ENCODE assay signal across 19 cellular contexts in genomic region chr22:31086703-31087330, GRCh38. TPM values are rescaled to one million over a fixed set of nuclear protein-coding genes. Genes with fewer than 3 reads are reported as not detected.
DNase-seq lines count a peak whose midpoint lies in the region; ATAC-seq and TF ChIP-seq lines count a peak whose summit lies in the region.
"Had no signal": no experiment of that assay in that cellular context is flagged by ENCODE, and none has a peak within 500 bp of the region (broad histone marks: within the 10 kb centered on the region; RNA-seq: fewer than 3 reads in every experiment).

No MANE protein-coding gene starts in this region.

- peak overlapping the region; percentile 78 for H3K27ac Mint-ChIP-seq in HFFc6
- H3K27ac Mint-ChIP-seq: activated CD4-positive, alpha-beta T cell treated with anti-CD3 and anti-CD28 coated beads, Interleukin-2, amount 10 ng/mL, durations not matched to agents 7 days and 5 days had no signal

- in situ Hi-C loops in brain microvascular endothelial cell (cut with HindIII; ENCODE audit: low pct_ligation_motif_present, low sequenced_read_pairs) (no loop called here), HAP-1 (cut with MboI; ENCODE audit: low sequenced_read_pairs) (loop anchor here (10.0 kb wide), 1 partner anchor 142 kb away; no protein-coding TSS in a partner anchor)

- H3K9me3 ChIP-seq in prostate gland = no peaks in the 10 kb centered on the region
- H3K9me3 ChIP-seq in HAP-1 = no peaks in the 10 kb centered on the region

- peaks cover 42% of the 10 kb centered on the region for H3K4me1 Mint-ChIP-seq in HFFc6 (ENCODE audit: low read depth)

- no peaks in the 10 kb centered on the region for H3K27me3 Mint-ChIP-seq in HFFc6 (ENCODE audit: insufficient read depth)
- H3K27me3 Mint-ChIP-seq: activated CD4-positive, alpha-beta T cell treated with anti-CD3 and anti-CD28 coated beads, Interleukin-2, amount 10 ng/mL, durations not matched to agents 7 days and 5 days had no signal

- ATAC-seq in HG03135 (IDR thresholded peaks at IDR 0.05; ENCODE audit: unreplicated experiment) (no peak), HG03095 (IDR thresholded peaks at IDR 0.05; ENCODE audit: unreplicated experiment) (no peak)
- ATAC-seq: left colon had no signal

- peaks cover 9% of the 10 kb centered on the region for H3K4me1 ChIP-seq in prostate gland (replicated peaks)
- H3K4me1 ChIP-seq in HAP-1 = peaks cover 19% of the 10 kb centered on the region

- no peak for TF ChIP-seq POLR2A in prostate gland (IDR thresholded peaks at IDR 0.05)

- H3K27ac ChIP-seq in epithelial cell of prostate (peak overlapping the region; percentile 96), prostate gland (peak overlapping the region; percentile 90), brain microvascular endothelial cell (no peak overlapping the region)

- no peaks in the 10 kb centered on the region for H3K27me3 ChIP-seq in prostate gland (replicated peaks; ENCODE audit: insufficient read depth)
- H3K27me3 ChIP-seq in brain microvascular endothelial cell (replicated peaks) = no peaks in the 10 kb centered on the region
- H3K27me3 ChIP-seq in HAP-1 (ENCODE audit: low read depth) = no peaks in the 10 kb centered on the region

- peak overlapping the region; percentile 56; the same call in 1 of the 2 replicates for H3K4me3 Mint-ChIP-seq in HFFc6
- H3K4me3 Mint-ChIP-seq: activated CD4-positive, alpha-beta T cell treated with anti-CD3 and anti-CD28 coated beads, Interleukin-2, amount 10 ng/mL, durations not matched to agents 7 days and 5 days; T-helper 2 cell treated with Interferon-gamma antibody and Interleukin-4, amounts not matched to agents 5 μg/mL and 100 μg/mL, for 36 hours had no signal

- DNase-seq in AG08396 (ENCODE audit: low spot score) (peak; percentile 2), HFFc6 (no peak), epithelial cell of prostate (ENCODE audit: low read depth, low spot score) (no peak), prostate gland (ENCODE audit: low spot score) (no peak), brain microvascular endothelial cell (no peak), HAP-1 (ENCODE audit: low spot score in 2 of 2) (no peak)
- DNase-seq: activated CD4-positive, alpha-beta T cell treated with anti-CD3 and anti-CD28 coated beads, Interleukin-2, amount 10 ng/mL, durations not matched to agents 7 days and 5 days; activated T-cell treated with anti-CD3 and anti-CD28 coated beads, Interleukin-2, amount 50 U/mL, for 48 hours; effector memory CD4-positive, alpha-beta T cell; KG1; left colon; NCI-H1436 treated with DMSO at 0.1 percent for 48 hours; NCI-H774; RPMI8226; stimulated activated CD8-positive, alpha-beta memory T cell treated with anti-CD3 and anti-CD28 coated beads, Interleukin-4, amount 100 ng/mL, for 48 hours had no signal

- 59% methylated on average over 8 of the region's 8 CpGs for WGBS in prostate gland

- TF ChIP-seq CTCF in HFFc6 (IDR thresholded peaks at IDR 0.05) (no peak), prostate gland (IDR thresholded peaks at IDR 0.05) (no peak), brain microvascular endothelial cell (IDR thresholded peaks at IDR 0.05; ENCODE audit: low read depth, low read length, missing control alignments) (no peak)

- H3K4me3 ChIP-seq in prostate gland = no peak overlapping the region
- H3K4me3 ChIP-seq in brain microvascular endothelial cell (ENCODE audit: low read depth, low read length) = no peak overlapping the region
- H3K4me3 ChIP-seq in HAP-1 = no peak overlapping the region

- no peaks in the 10 kb centered on the region for H3K9me3 Mint-ChIP-seq in HFFc6
- H3K9me3 Mint-ChIP-seq: activated CD4-positive, alpha-beta T cell treated with anti-CD3 and anti-CD28 coated beads, Interleukin-2, amount 10 ng/mL, durations not matched to agents 7 days and 5 days; T-helper 2 cell treated with Interferon-gamma antibody and Interleukin-4, amounts not matched to agents 5 μg/mL and 100 μg/mL, for 36 hours had no signal

- intact Hi-C loops in prostate gland (cut with DNase I) = no loop called here

- H3K36me3 Mint-ChIP-seq in HFFc6 (ENCODE audit: low read depth) = peaks cover 22% of the 10 kb centered on the region

- H3K36me3 ChIP-seq in prostate gland (peaks cover 0 to 17% of the 10 kb centered on the region in 2 donors), brain microvascular endothelial cell (replicated peaks) (peaks cover 60% of the 10 kb centered on the region), HAP-1 (replicated peaks) (peaks cover 8% of the 10 kb centered on the region)

RNA-seq across cellular contexts. Expression of gene SMTN, which starts 5.7 kb away (rescaled TPM):
- 100 to 1,000 TPM; 201 to 329 (median 246) TPM for total RNA-seq in HFFc6 (2021; fragmentation: NEBNext Ultra II Directional; extraction: Animal tissue kit (Norgen Biotek cat#: 25700))
- total RNA-seq in prostate gland = 100 to 1,000 TPM; 200 to 209 TPM

RNA-seq across cellular contexts. Expression of gene SELENOM, which starts 20.6 kb away (rescaled TPM):
- total RNA-seq in HFFc6 (2021; fragmentation: NEBNext Ultra II Directional; extraction: Animal tissue kit (Norgen Biotek cat#: 25700)) = 100 to 1,000 TPM; 237 to 356 (median 265) TPM
- total RNA-seq in prostate gland = 100 to 1,000 TPM; 382 to 434 TPM

RNA-seq across cellular contexts. Expression of gene INPP5J, which starts 35.9 kb away (rescaled TPM):
- total RNA-seq in HFFc6 (2021; fragmentation: NEBNext Ultra II Directional; extraction: Animal tissue kit (Norgen Biotek cat#: 25700)) = 1 to 10 TPM in 4 of 6 experiments, under 1 TPM in 2; 0.69 to 1.6 (median 1.0) TPM
- 10 to 100 TPM; 14.4 to 33.3 TPM for total RNA-seq in prostate gland
- total RNA-seq: activated CD4-positive, alpha-beta T cell treated with anti-CD3 and anti-CD28 coated beads, Interleukin-2, amount 10 ng/mL, durations not matched to agents 7 days and 5 days had no signal

RNA-seq across cellular contexts. Expression of gene PLA2G3, which starts 53.5 kb away (rescaled TPM):
- total RNA-seq in HFFc6 (2021; fragmentation: NEBNext Ultra II Directional; extraction: Animal tissue kit (Norgen Biotek cat#: 25700)) = under 1 TPM in 1 of 6 experiments, not detected in 5; 0.05 TPM
- total RNA-seq in prostate gland = 1 to 10 TPM in 1 of 2 donors, under 1 TPM in 1; 0.23 to 1.5 TPM
- total RNA-seq: activated CD4-positive, alpha-beta T cell treated with anti-CD3 and anti-CD28 coated beads, Interleukin-2, amount 10 ng/mL, durations not matched to agents 7 days and 5 days; omental fat pad had no signal

Comparison
In these comparisons a context has a peak if more than half of its experiments do, and no peak if none do; other contexts are left out.
1. RNA of gene INPP5J, which starts 35.9 kb away (total RNA-seq): 14.4 to 33.3 TPM in prostate gland; 0.69 to 1.6 TPM in HFFc6; every median in the first group is over 4 times any median in the second.